1 cellular context compared by ENCODE assay signal in the genomic region with DNA sequence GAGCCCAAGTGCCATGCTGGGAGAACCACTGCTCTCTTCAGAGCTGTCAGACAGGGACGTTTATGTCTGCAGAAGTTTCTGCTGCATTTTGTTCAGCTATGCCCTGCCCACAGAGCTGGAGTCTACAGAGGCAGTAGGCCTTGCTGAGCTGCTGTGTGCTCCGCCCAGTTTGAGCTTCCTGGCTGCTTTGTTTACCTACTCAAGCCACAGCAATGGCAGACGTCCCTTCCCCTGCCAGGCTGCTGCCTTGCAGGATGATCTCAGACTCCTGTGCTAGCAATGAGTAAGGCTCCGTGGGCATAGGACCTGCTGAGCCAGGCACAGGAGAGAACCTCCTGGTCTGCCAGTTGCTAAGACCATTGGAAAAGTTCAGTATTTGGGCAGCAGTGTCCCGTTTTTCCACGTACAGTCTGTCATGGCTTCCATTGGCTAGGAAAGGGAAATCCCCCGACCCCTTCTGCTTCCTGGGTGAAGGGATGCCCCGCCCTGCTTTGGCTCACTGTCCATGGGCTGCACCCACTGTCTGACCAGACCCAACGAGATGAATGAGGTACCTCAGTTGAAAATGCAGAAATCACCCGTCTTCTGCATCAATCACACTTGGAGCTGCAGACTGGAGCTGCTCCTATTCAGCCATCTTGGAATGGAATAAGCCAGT.
TF ChIP-seq lines count a peak whose summit lies in the region.

No MANE protein-coding gene starts in this region.

TF ChIP-seq in HepG2, 621 proteins besides CTCF, POLR2A, EP300 and RAD21 (continued from another document):
- no peak for TF ChIP-seq ZNF775 (CRISPR knock-in tag; IDR thresholded peaks at IDR 0.05; ENCODE audit: borderline replicate concordance)
- TF ChIP-seq SP5 (CRISPR knock-in tag; IDR thresholded peaks at IDR 0.05; ENCODE audit: borderline replicate concordance, low read depth): peak; percentile 55
- TF ChIP-seq, protein P1, sequence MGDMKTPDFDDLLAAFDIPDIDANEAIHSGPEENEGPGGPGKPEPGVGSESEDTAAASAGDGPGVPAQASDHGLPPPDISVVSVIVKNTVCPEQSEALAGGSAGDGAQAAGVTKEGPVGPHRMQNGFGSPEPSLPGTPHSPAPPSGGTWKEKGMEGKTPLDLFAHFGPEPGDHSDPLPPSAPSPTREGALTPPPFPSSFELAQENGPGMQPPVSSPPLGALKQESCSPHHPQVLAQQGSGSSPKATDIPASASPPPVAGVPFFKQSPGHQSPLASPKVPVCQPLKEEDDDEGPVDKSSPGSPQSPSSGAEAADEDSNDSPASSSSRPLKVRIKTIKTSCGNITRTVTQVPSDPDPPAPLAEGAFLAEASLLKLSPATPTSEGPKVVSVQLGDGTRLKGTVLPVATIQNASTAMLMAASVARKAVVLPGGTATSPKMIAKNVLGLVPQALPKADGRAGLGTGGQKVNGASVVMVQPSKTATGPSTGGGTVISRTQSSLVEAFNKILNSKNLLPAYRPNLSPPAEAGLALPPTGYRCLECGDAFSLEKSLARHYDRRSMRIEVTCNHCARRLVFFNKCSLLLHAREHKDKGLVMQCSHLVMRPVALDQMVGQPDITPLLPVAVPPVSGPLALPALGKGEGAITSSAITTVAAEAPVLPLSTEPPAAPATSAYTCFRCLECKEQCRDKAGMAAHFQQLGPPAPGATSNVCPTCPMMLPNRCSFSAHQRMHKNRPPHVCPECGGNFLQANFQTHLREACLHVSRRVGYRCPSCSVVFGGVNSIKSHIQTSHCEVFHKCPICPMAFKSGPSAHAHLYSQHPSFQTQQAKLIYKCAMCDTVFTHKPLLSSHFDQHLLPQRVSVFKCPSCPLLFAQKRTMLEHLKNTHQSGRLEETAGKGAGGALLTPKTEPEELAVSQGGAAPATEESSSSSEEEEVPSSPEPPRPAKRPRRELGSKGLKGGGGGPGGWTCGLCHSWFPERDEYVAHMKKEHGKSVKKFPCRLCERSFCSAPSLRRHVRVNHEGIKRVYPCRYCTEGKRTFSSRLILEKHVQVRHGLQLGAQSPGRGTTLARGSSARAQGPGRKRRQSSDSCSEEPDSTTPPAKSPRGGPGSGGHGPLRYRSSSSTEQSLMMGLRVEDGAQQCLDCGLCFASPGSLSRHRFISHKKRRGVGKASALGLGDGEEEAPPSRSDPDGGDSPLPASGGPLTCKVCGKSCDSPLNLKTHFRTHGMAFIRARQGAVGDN (CRISPR knock-in tag; IDR thresholded peaks at IDR 0.05): no peak
- no peak for TF ChIP-seq RORA (CRISPR knock-in tag; IDR thresholded peaks at IDR 0.05)
- TF ChIP-seq PLRG1 (conservative IDR thresholded peaks at IDR 0.05): no peak
- no peak; the same call in 1 of the 2 replicates for TF ChIP-seq GABPA (IDR thresholded peaks at IDR 0.05; ENCODE audit: low read depth, low read length)
- peak; percentile 61; the same call in 1 of the 2 replicates for TF ChIP-seq GABPA (CRISPR knock-in tag; IDR thresholded peaks at IDR 0.05; ENCODE audit: low read depth)
- TF ChIP-seq, protein P2, sequence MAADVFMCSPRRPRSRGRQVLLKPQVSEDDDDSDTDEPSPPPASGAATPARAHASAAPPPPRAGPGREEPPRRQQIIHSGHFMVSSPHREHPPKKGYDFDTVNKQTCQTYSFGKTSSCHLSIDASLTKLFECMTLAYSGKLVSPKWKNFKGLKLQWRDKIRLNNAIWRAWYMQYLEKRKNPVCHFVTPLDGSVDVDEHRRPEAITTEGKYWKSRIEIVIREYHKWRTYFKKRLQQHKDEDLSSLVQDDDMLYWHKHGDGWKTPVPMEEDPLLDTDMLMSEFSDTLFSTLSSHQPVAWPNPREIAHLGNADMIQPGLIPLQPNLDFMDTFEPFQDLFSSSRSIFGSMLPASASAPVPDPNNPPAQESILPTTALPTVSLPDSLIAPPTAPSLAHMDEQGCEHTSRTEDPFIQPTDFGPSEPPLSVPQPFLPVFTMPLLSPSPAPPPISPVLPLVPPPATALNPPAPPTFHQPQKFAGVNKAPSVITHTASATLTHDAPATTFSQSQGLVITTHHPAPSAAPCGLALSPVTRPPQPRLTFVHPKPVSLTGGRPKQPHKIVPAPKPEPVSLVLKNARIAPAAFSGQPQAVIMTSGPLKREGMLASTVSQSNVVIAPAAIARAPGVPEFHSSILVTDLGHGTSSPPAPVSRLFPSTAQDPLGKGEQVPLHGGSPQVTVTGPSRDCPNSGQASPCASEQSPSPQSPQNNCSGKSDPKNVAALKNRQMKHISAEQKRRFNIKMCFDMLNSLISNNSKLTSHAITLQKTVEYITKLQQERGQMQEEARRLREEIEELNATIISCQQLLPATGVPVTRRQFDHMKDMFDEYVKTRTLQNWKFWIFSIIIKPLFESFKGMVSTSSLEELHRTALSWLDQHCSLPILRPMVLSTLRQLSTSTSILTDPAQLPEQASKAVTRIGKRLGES (CRISPR knock-in tag; IDR thresholded peaks at IDR 0.05; ENCODE audit: borderline replicate concordance): no peak
- TF ChIP-seq, protein P3, sequence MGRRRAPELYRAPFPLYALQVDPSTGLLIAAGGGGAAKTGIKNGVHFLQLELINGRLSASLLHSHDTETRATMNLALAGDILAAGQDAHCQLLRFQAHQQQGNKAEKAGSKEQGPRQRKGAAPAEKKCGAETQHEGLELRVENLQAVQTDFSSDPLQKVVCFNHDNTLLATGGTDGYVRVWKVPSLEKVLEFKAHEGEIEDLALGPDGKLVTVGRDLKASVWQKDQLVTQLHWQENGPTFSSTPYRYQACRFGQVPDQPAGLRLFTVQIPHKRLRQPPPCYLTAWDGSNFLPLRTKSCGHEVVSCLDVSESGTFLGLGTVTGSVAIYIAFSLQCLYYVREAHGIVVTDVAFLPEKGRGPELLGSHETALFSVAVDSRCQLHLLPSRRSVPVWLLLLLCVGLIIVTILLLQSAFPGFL (CRISPR knock-in tag; IDR thresholded peaks at IDR 0.05): no peak
- no peak for TF ChIP-seq ZFY (CRISPR knock-in tag; IDR thresholded peaks at IDR 0.05)
- no peak for TF ChIP-seq FOXA1 (IDR thresholded peaks at IDR 0.05)
- TF ChIP-seq FOXA1 (CRISPR knock-in tag; IDR thresholded peaks at IDR 0.05): peak; percentile 67
- TF ChIP-seq, protein P4, sequence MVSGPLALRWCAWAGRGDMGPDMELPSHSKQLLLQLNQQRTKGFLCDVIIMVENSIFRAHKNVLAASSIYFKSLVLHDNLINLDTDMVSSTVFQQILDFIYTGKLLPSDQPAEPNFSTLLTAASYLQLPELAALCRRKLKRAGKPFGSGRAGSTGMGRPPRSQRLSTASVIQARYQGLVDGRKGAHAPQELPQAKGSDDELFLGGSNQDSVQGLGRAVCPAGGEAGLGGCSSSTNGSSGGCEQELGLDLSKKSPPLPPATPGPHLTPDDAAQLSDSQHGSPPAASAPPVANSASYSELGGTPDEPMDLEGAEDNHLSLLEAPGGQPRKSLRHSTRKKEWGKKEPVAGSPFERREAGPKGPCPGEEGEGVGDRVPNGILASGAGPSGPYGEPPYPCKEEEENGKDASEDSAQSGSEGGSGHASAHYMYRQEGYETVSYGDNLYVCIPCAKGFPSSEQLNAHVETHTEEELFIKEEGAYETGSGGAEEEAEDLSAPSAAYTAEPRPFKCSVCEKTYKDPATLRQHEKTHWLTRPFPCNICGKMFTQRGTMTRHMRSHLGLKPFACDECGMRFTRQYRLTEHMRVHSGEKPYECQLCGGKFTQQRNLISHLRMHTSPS (CRISPR knock-in tag; IDR thresholded peaks at IDR 0.05; ENCODE audit: low read depth): no peak
- TF ChIP-seq, protein P5, sequence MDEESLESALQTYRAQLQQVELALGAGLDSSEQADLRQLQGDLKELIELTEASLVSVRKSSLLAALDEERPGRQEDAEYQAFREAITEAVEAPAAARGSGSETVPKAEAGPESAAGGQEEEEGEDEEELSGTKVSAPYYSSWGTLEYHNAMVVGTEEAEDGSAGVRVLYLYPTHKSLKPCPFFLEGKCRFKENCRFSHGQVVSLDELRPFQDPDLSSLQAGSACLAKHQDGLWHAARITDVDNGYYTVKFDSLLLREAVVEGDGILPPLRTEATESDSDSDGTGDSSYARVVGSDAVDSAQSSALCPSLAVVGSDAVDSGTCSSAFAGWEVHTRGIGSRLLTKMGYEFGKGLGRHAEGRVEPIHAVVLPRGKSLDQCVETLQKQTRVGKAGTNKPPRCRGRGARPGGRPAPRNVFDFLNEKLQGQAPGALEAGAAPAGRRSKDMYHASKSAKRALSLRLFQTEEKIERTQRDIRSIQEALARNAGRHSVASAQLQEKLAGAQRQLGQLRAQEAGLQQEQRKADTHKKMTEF (CRISPR knock-in tag; IDR thresholded peaks at IDR 0.05): no peak
- TF ChIP-seq HNF4G (IDR thresholded peaks at IDR 0.05; ENCODE audit: borderline replicate concordance, low read depth, low read length): no peak
- no peak for TF ChIP-seq HNF4G (CRISPR knock-in tag; IDR thresholded peaks at IDR 0.05; ENCODE audit: borderline replicate concordance, low read depth)
- TF ChIP-seq ZNF644 (CRISPR knock-in tag; IDR thresholded peaks at IDR 0.05; ENCODE audit: low read depth): peak; percentile 74; the same call in 1 of the 2 replicates
- TF ChIP-seq, protein P6, sequence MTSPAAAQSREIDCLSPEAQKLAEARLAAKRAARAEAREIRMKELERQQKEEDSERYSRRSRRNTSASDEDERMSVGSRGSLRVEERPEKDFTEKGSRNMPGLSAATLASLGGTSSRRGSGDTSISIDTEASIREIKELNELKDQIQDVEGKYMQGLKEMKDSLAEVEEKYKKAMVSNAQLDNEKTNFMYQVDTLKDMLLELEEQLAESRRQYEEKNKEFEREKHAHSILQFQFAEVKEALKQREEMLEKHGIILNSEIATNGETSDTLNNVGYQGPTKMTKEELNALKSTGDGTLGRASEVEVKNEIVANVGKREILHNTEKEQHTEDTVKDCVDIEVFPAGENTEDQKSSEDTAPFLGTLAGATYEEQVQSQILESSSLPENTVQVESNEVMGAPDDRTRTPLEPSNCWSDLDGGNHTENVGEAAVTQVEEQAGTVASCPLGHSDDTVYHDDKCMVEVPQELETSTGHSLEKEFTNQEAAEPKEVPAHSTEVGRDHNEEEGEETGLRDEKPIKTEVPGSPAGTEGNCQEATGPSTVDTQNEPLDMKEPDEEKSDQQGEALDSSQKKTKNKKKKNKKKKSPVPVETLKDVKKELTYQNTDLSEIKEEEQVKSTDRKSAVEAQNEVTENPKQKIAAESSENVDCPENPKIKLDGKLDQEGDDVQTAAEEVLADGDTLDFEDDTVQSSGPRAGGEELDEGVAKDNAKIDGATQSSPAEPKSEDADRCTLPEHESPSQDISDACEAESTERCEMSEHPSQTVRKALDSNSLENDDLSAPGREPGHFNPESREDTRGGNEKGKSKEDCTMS (CRISPR knock-in tag; conservative IDR thresholded peaks at IDR 0.05): no peak
- TF ChIP-seq, protein P7, sequence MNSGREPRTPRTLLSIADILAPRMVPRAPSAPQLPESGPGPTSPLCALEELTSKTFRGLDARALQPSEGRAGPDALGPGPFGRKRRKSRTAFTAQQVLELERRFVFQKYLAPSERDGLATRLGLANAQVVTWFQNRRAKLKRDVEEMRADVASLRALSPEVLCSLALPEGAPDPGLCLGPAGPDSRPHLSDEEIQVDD (CRISPR knock-in tag; IDR thresholded peaks at IDR 0.05; ENCODE audit: borderline replicate concordance): no peak
- TF ChIP-seq, protein P8, sequence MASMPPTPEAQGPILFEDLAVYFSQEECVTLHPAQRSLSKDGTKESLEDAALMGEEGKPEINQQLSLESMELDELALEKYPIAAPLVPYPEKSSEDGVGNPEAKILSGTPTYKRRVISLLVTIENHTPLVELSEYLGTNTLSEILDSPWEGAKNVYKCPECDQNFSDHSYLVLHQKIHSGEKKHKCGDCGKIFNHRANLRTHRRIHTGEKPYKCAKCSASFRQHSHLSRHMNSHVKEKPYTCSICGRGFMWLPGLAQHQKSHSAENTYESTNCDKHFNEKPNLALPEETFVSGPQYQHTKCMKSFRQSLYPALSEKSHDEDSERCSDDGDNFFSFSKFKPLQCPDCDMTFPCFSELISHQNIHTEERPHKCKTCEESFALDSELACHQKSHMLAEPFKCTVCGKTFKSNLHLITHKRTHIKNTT (CRISPR knock-in tag; IDR thresholded peaks at IDR 0.05): no peak
- TF ChIP-seq GABPB1 (CRISPR knock-in tag; IDR thresholded peaks at IDR 0.05): peak; percentile 41
- no peak for TF ChIP-seq ZKSCAN8 (CRISPR knock-in tag; IDR thresholded peaks at IDR 0.05; ENCODE audit: borderline replicate concordance)
